ENCODE assay signal across 21 cellular contexts in genomic region chr15:73681073-73681472, GRCh38.
"Had no signal": no experiment of that assay in that cellular context is flagged by ENCODE, and none has a peak within 500 bp of the region (broad histone marks: within the 10 kb centered on the region; RNA-seq: fewer than 3 reads in every experiment).

No MANE protein-coding gene starts in this region.

- DNase-seq: activated CD4-positive, alpha-beta T cell treated with anti-CD3 and anti-CD28 coated beads, Interleukin-2, amount 10 ng/mL, durations not matched to agents 7 days and 5 days; activated CD4-positive, CD25-positive, alpha-beta regulatory T cell treated with anti-CD3 and anti-CD28 coated beads, Interleukin-2, amount 50 U/mL, for 72 hours; activated CD8-positive, alpha-beta memory T cell treated with anti-CD3 and anti-CD28 coated beads, Interleukin-2, amount 50 U/mL, for 48 hours; activated naive CD4-positive, alpha-beta T cell; activated T-cell treated with anti-CD3 and anti-CD28 coated beads, Interleukin-2, amount 50 U/mL, for 4 hours; adrenal gland; colonic mucosa; glutamatergic neuron; immature natural killer cell; kidney glomerular epithelial cell; left lung; naive thymus-derived CD4-positive, alpha-beta T cell; ovary; psoas muscle; stimulated activated CD4-positive, alpha-beta T cell treated with anti-CD3 and anti-CD28 coated beads, Interleukin-4, amount 100 ng/mL, for 4 hours; substantia nigra; tibial artery had no signal

- H3K27ac Mint-ChIP-seq: activated CD4-positive, alpha-beta T cell treated with anti-CD3 and anti-CD28 coated beads, Interleukin-2, amount 10 ng/mL, durations not matched to agents 7 days and 5 days; activated naive CD8-positive, alpha-beta T cell; activated T-helper 2 cell treated with anti-CD3 and anti-CD28 coated beads, Interferon-gamma antibody, Interleukin-2, Interleukin-4, amounts not matched to agents 10 μg/mL and 5 μg/mL and 100 μg/mL, durations not matched to agents 14 hours and 24 hours and 36 hours; immature natural killer cell; naive thymus-derived CD4-positive, alpha-beta T cell; stimulated activated naive CD8-positive, alpha-beta T cell treated with anti-CD3 and anti-CD28 coated beads, Interleukin-15, Interleukin-2, amounts not matched to agents 100 ng/mL and 50 ng/mL, for 24 hours had no signal

- ATAC-seq: left lung; naive thymus-derived CD4-positive, alpha-beta T cell; psoas muscle had no signal

- H3K36me3 Mint-ChIP-seq: activated naive CD8-positive, alpha-beta T cell; naive thymus-derived CD4-positive, alpha-beta T cell had no signal

- H3K4me3 Mint-ChIP-seq: activated CD4-positive, alpha-beta T cell treated with anti-CD3 and anti-CD28 coated beads, Interleukin-2, amount 10 ng/mL, durations not matched to agents 7 days and 5 days; activated naive CD8-positive, alpha-beta T cell; activated T-cell treated with anti-CD3 and anti-CD28 coated beads, Interleukin-2, amount 50 U/mL, for 4 hours; central memory CD8-positive, alpha-beta T cell; immature natural killer cell; naive thymus-derived CD4-positive, alpha-beta T cell; stimulated activated naive CD8-positive, alpha-beta T cell treated with anti-CD3 and anti-CD28 coated beads, Interleukin-15, Interleukin-2, amounts not matched to agents 100 ng/mL and 50 ng/mL, for 24 hours had no signal

- H3K4me1 Mint-ChIP-seq: central memory CD8-positive, alpha-beta T cell had no signal

- H3K9me3 Mint-ChIP-seq: activated CD4-positive, alpha-beta T cell treated with anti-CD3 and anti-CD28 coated beads, Interleukin-2, amount 10 ng/mL, durations not matched to agents 7 days and 5 days; activated T-cell treated with anti-CD3 and anti-CD28 coated beads, Interleukin-2, amount 50 U/mL, for 4 hours; activated T-helper 2 cell treated with anti-CD3 and anti-CD28 coated beads, Interferon-gamma antibody, Interleukin-2, Interleukin-4, amounts not matched to agents 10 μg/mL and 5 μg/mL and 100 μg/mL, durations not matched to agents 14 hours and 24 hours and 36 hours; central memory CD8-positive, alpha-beta T cell; immature natural killer cell; naive thymus-derived CD4-positive, alpha-beta T cell; stimulated activated naive CD8-positive, alpha-beta T cell treated with anti-CD3 and anti-CD28 coated beads, Interleukin-15, Interleukin-2, amounts not matched to agents 100 ng/mL and 50 ng/mL, for 24 hours had no signal
